In the genomic region with DNA sequence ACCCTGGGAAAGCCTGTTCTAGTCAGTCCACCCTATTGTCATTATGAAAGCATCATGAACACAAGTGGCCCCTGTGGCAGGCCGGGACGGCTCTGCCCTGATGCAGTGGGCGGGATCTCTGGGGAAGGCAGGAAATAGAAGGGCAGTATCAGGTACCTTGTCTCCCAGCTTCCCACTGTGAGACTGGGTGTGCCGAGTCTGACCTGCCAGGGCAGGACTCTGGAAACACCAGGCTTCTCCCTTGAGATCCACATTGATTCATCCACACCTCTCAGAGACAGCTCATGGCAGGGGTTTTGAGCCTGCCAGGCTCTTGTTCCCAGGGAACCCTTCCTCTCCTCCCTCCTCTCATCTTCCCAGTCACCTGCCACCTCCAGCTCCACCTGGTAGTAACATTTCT, we compare ENCODE assay signal across 14 cellular contexts. TPM values are rescaled to one million over a fixed set of nuclear protein-coding genes. Genes with fewer than 3 reads are reported as not detected.
DNase-seq lines count a peak whose midpoint lies in the region; ATAC-seq and TF ChIP-seq lines count a peak whose summit lies in the region.
"Had no signal": no experiment of that assay in that cellular context is flagged by ENCODE, and none has a peak within 500 bp of the region (broad histone marks: within the 10 kb centered on the region; RNA-seq: fewer than 3 reads in every experiment).

No MANE protein-coding gene starts in this region.

- TF ChIP-seq CTCF in BE2C (IDR thresholded peaks at IDR 0.05; ENCODE audit: low read depth, low read length): no peak

- no peak overlapping the region for H3K27ac ChIP-seq in epithelial cell of prostate
- H3K27ac ChIP-seq: heart right ventricle, parathyroid adenoma, vagina had no signal

- DNase-seq in NCI-H82 (lab: John Stamatoyannopoulos, UW): peak; percentile 11
- no peak for DNase-seq in NCI-H82 treated with DMSO at 0.1 percent for 48 hours (lab: John Stamatoyannopoulos, UW; ENCODE audit: unreplicated experiment)
- peak; percentile 68 for DNase-seq in NCI-H2107 (lab: John Stamatoyannopoulos, UW)
- DNase-seq in epithelial cell of prostate (ENCODE audit: low read depth, low spot score): peak; percentile 29
- peak; percentile 14 for DNase-seq in stimulated activated naive CD8-positive, alpha-beta T cell treated with anti-CD3 and anti-CD28 coated beads, Interleukin-15, Interleukin-2, amounts not matched to agents 100 U/mL and 50 U/mL, for 24 hours
- no peak for DNase-seq in NAMALWA (ENCODE audit: low spot score)
- no peak for DNase-seq in BE2C
- DNase-seq: activated naive CD4-positive, alpha-beta T cell treated with anti-CD3 and anti-CD28 coated beads, Interleukin-2, amount 50 U/mL, for 16 hours; heart right ventricle; NCI-H1048 had no signal

- H3K36me3 ChIP-seq in BE2C: no peaks in the 10 kb centered on the region
- H3K36me3 ChIP-seq: heart right ventricle, vagina had no signal

- no peaks in the 10 kb centered on the region for H3K4me1 ChIP-seq in BE2C
- H3K4me1 ChIP-seq: parathyroid adenoma, vagina had no signal

- ATAC-seq in stimulated activated naive CD8-positive, alpha-beta T cell treated with anti-CD3 and anti-CD28 coated beads, Interleukin-15, Interleukin-2, amounts not matched to agents 100 U/mL and 50 U/mL, for 24 hours: no peak
- ATAC-seq in GM21619 (IDR thresholded peaks at IDR 0.05; ENCODE audit: unreplicated experiment): no peak
- ATAC-seq: heart right ventricle had no signal

- H3K4me3 ChIP-seq in BE2C (ENCODE audit: low read depth, low read length): no peak overlapping the region
- H3K4me3 ChIP-seq: heart right ventricle, lung, vagina had no signal

- H3K27me3 ChIP-seq in BE2C: no peaks in the 10 kb centered on the region; the same call in 1 of the 2 replicates
- H3K27me3 ChIP-seq: vagina had no signal

- H3K9me3 ChIP-seq in BE2C: no peaks in the 10 kb centered on the region
- H3K9me3 ChIP-seq: heart right ventricle, vagina had no signal

RNA-seq across cellular contexts. Expression of gene GNPAT, which starts 24.5 kb away (rescaled TPM):
- 27.6 TPM for polyA plus RNA-seq in BE2C (2012; ENCODE audit: insufficient read depth, insufficient read length, low read depth)

RNA-seq across cellular contexts. Expression of gene TRIM67, which starts 54.7 kb away (rescaled TPM):
- polyA plus RNA-seq in BE2C (2012; ENCODE audit: insufficient read depth, insufficient read length, low read depth): 22.5 TPM
- polyA plus RNA-seq: heart right ventricle had no signal

Comparison
In these comparisons a context has a peak if more than half of its experiments do, and no peak if none do; other contexts are left out.
1. DNase-seq: peak in NCI-H82 (single experiment), NCI-H2107 (single experiment), epithelial cell of prostate (single experiment) and stimulated activated naive CD8-positive, alpha-beta T cell treated with anti-CD3 and anti-CD28 coated beads, Interleukin-15, Interleukin-2, amounts not matched to agents 100 U/mL and 50 U/mL, for 24 hours (single experiment); none in NCI-H82 treated with DMSO at 0.1 percent for 48 hours (single experiment), NAMALWA (single experiment) and BE2C (single experiment).